ENCODE assay signal across 1 cellular context in genomic region chr17:58331815-58332719, GRCh38.
TF ChIP-seq lines count a peak whose summit lies in the region.

No MANE protein-coding gene starts in this region.

TF ChIP-seq in IMR-90, 13 proteins besides CTCF, POLR2A, EP300 and RAD21 (continued from another document):
- TF ChIP-seq USF2 (IDR thresholded peaks at IDR 0.05; ENCODE audit: low read depth, low read length) (no peak), MXI1 (IDR thresholded peaks at IDR 0.05; ENCODE audit: borderline replicate concordance, low read depth, low read length) (no peak)
